ENCODE assay signal across 7 cellular contexts in the genomic region with DNA sequence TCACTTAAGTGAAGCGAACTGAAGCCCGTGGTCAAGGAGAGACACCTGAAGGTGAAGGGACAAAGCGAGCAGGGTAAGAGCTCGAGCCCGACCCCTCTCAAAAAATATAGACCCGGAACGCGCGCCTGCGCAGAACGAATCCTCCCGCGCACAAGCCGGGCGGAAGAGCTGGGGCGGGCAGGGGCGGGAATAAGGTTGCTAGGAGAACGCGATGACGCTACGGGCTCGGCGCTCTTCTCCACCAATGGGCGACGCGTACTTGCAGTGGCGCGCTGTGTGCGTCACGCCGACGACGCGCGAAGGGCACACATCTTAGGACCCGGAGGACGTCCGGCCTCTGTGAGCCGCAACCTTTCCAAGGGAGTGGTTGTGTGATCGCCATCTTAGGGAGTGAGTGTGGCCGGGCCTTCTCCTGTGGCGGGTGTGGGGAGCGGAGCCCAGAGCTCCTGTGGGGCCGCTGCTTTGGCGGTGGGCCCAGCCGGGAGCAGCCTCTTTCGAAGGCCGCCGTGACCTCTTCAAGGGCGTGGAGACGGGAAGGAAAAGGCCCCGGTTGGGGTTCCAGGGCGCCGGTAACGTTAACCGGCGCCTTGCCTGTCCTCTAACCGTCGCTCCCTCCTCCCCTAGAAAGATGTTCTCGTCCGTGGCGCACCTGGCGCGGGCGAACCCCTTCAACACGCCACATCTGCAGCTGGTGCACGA. TPM values are rescaled to one million over a fixed set of nuclear protein-coding genes. Genes with fewer than 3 reads are reported as not detected.
DNase-seq lines count a peak whose midpoint lies in the region; ATAC-seq, FAIRE-seq and TF ChIP-seq lines count a peak whose summit lies in the region.

A gene (plus strand): TSS at position 336 of the 699 bp plus-strand sequence. CDS start 293 bp downstream, at position 629.

- TF ChIP-seq CTCF in astrocyte of the cerebellum (IDR thresholded peaks at IDR 0.05; ENCODE audit: low read depth, low read length, missing control alignments) = no peak

- H3K4me3 ChIP-seq in astrocyte of the cerebellum (ENCODE audit: low read depth, low read length) = peak within 1 kb of the TSS; percentile 99

- in situ Hi-C loops in astrocyte of the cerebellum (cut with HindIII; ENCODE audit: low sequenced_read_pairs) = no loop called here

- peak; percentile 98 for FAIRE-seq in GM18507 (lab: Jason Lieb, UNC)

- peak; percentile 94 for DNase-seq in GM18507 (ENCODE audit: extremely low spot score, insufficient read length, low read depth)
- DNase-seq in NCI-H2029 treated with DMSO at 0.1 percent for 48 hours (lab: John Stamatoyannopoulos, UW) = peak; percentile 77
- peak; percentile 94 for DNase-seq in T-helper 9 cell
- peak; percentile 95 for DNase-seq in astrocyte of the cerebellum (ENCODE audit: low read depth)
- peak; percentile 94 for DNase-seq in hepatic stellate cell (ENCODE audit: low spot score)
- peak; percentile 94 for DNase-seq in renal cortical epithelial cell (ENCODE audit: low read depth)

- peak; percentile 99 for ATAC-seq in HG02981 (IDR thresholded peaks at IDR 0.05; ENCODE audit: unreplicated experiment)

RNA-seq across cellular contexts. Expression of the gene that starts here (rescaled TPM):
- total RNA-seq in renal cortical epithelial cell = 746 and 790 TPM in 2 replicates

Comparison
In these comparisons a context has a peak if more than half of its experiments do, and no peak if none do; other contexts are left out.
1. Peak in every context shown above with its lines: DNase-seq, ATAC-seq and H3K4me3 ChIP-seq.